In the genomic region with DNA sequence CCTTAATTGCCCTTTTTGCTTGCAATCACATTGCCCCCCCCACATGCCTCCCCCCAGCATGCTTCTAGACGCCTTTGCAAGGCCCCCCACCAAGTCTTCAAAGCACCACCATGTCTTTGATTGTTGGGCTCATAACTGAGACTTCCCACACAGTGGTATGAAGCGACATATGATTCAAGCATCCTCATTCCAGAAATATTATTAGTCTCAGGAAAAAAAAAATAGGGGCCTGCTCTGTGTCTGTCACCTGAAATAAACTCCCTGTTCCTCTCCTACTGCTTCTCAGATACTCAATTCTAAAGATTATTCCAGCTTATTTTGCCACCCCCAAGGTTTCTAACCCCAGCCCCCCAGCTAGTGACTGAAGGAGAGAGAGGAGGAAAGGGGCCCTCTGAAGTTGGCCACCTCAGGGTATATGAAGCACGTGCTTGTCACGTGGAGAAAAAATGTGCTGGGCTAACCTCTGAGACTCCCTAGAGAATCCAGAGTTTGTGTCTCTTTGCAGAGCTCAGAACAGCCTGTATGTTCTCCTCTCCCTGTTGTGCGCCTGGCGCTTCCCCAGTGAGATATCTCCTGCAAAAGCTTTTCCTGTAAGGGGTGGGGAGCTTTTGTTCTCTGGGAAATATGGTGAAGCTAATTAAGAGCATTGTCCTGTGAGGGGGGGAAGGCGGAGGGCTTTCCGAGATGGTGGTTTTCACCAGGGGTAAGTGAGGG, we compare ENCODE assay signal across 9 cellular contexts. TPM values are rescaled to one million over a fixed set of nuclear protein-coding genes. Genes with fewer than 3 reads are reported as not detected.
DNase-seq lines count a peak whose midpoint lies in the region; ATAC-seq and TF ChIP-seq lines count a peak whose summit lies in the region.
"Had no signal": no experiment of that assay in that cellular context is flagged by ENCODE, and none has a peak within 500 bp of the region (broad histone marks: within the 10 kb centered on the region; RNA-seq: fewer than 3 reads in every experiment).

No MANE protein-coding gene starts in this region.

- peak overlapping the region; percentile 58 for H4K91ac ChIP-seq in IMR-90 (ENCODE audit: insufficient read depth, low read depth, low read length)

- H2AFZ ChIP-seq in IMR-90 (replicated peaks; ENCODE audit: low read length, poor library complexity) = peak overlapping the region; percentile 83

- H3K27me3 ChIP-seq in IMR-90 (ENCODE audit: control insufficient read depth, insufficient read depth, low read length) = no peaks in the 10 kb centered on the region
- H3K27me3 ChIP-seq in layer of hippocampus (ENCODE audit: control insufficient read depth, insufficient read depth, low read length) = no peaks in the 10 kb centered on the region
- H3K27me3 ChIP-seq in suprapubic skin = no peaks in the 10 kb centered on the region

- no peak overlapping the region for H3K4me2 ChIP-seq in IMR-90 (ENCODE audit: low read depth, low read length)

- peak overlapping the region in 1 of 2 experiments; percentile 48; a peak in 3 of 4 replicates for H4K8ac ChIP-seq in IMR-90 (ENCODE audit: low read depth in 2 of 2, low read length in 2 of 2)

- POLR2A ChIA-PET in IMR-90 (lab: Charles Lee; ENCODE audit: unreplicated experiment) = no interaction called here

- H2BK20ac ChIP-seq in IMR-90 (ENCODE audit: low read depth, low read length) = peak overlapping the region; percentile 69

- no TSS peak for BruUV-seq in IMR-90 (replicated peaks; lab: Mats Ljungman, UMichigan)

- no peak overlapping the region for H3K4me3 ChIP-seq in IMR-90 (ENCODE audit: insufficient read depth, low read depth, low read length)
- peak overlapping the region; percentile 7 for H3K4me3 ChIP-seq in suprapubic skin

- intact Hi-C loops in IMR-90 (cut with micrococcal nuclease) = loop anchor here (5.0 kb wide), 1 partner anchor 34 kb away; a partner anchor contains a TSS

- H3K36me3 ChIP-seq in IMR-90 (ENCODE audit: control insufficient read depth, insufficient read depth, low read length) = no peaks in the 10 kb centered on the region
- no peaks in the 10 kb centered on the region for H3K36me3 ChIP-seq in suprapubic skin

- peak overlapping the region; percentile 57; the same call in 1 of the 2 replicates for H3K14ac ChIP-seq in IMR-90 (replicated peaks; ENCODE audit: low read depth, low read length)

- dilution Hi-C loops in IMR-90 (cut with HindIII; ENCODE audit: low sequenced_read_pairs, unreplicated experiment) = no loop called here

- H2AK5ac ChIP-seq in IMR-90 (ENCODE audit: low read depth, low read length) = no peak overlapping the region

- WGBS in IMR-90 (ENCODE audit: extremely low coverage in 2 of 2, insufficient read length in 1 of 2), 2 experiments = 0% methylated on average over 1 of the region's 8 CpGs; no CpG with 5 or more reads in 1 of the 2 experiments
- 36% methylated on average over 8 of the region's 8 CpGs for WGBS in suprapubic skin

- no peak overlapping the region for H3K27ac ChIP-seq in IMR-90 (ENCODE audit: insufficient read depth, low read length)
- peak overlapping the region; percentile 58 for H3K27ac ChIP-seq in cingulate gyrus (ENCODE audit: low read depth, low read length)
- H3K27ac ChIP-seq in layer of hippocampus (ENCODE audit: low read depth, low read length) = peak overlapping the region; percentile 42
- peak overlapping the region; percentile 80 for H3K27ac ChIP-seq in suprapubic skin

- TF ChIP-seq EP300 in suprapubic skin (IDR thresholded peaks at IDR 0.05) = no peak

- H2BK120ac ChIP-seq in IMR-90 (ENCODE audit: low read depth, low read length) = peak overlapping the region; percentile 87

- H3K9me1 ChIP-seq in IMR-90 (ENCODE audit: insufficient read depth, low read length) = peaks cover 17% of the 10 kb centered on the region

- no peaks in the 10 kb centered on the region for H3K79me1 ChIP-seq in IMR-90 (ENCODE audit: low read depth in 1 of 2, low read length in 2 of 2)

- H2BK5ac ChIP-seq in IMR-90 (ENCODE audit: low read depth, low read length, poor library complexity, severe bottlenecking) = peak overlapping the region; percentile 70

- in situ Hi-C loops in IMR-90 (cut with MboI; ENCODE audit: low sequenced_read_pairs) = no loop called here

- no peaks in the 10 kb centered on the region for H4K20me1 ChIP-seq in IMR-90 (ENCODE audit: insufficient read depth, low read length)

- H3K56ac ChIP-seq in IMR-90 (ENCODE audit: extremely low read depth, insufficient read depth, low read length) = no peak overlapping the region

- H3K18ac ChIP-seq in IMR-90 (ENCODE audit: low read depth, low read length) = peak overlapping the region; percentile 25; the same call in 1 of the 2 replicates

- H3K23ac ChIP-seq in IMR-90 (ENCODE audit: low read depth, low read length) = no peak overlapping the region

- no peak for TF ChIP-seq POLR2A in IMR-90 (IDR thresholded peaks at IDR 0.05; ENCODE audit: low read depth, low read length)
- TF ChIP-seq POLR2A in suprapubic skin (IDR thresholded peaks at IDR 0.05) = no peak

- peak; percentile 62 for ATAC-seq in IMR-90 (ENCODE audit: low read depth)
- ATAC-seq: effector memory CD8-positive, alpha-beta T cell had no signal

- no peak overlapping the region for H3K9ac ChIP-seq in IMR-90 (ENCODE audit: low read depth, low read length)

- DNase-seq in IMR-90 (peak; percentile 48), suprapubic skin (ENCODE audit: low spot score in 2 of 2) (no peak), DMS114 treated with DMSO at 0.1 percent for 48 hours (lab: John Stamatoyannopoulos, UW; ENCODE audit: unreplicated experiment) (no peak)
- DNase-seq in NK-92 treated with Interleukin-12 subunit alpha and Interleukin-12 subunit beta, amount 100 ng/mL, for 24 hours (lab: John Stamatoyannopoulos, UW) = no peak
- no peak for DNase-seq in activated CD4-positive, alpha-beta T cell treated with anti-CD3 and anti-CD28 coated beads, Interleukin-2, amount 50 U/mL, for 1 hour
- no peak for DNase-seq in stimulated activated CD4-positive, alpha-beta T cell treated with anti-CD3 and anti-CD28 coated beads, Interleukin-4, amount 100 ng/mL, for 24 hours
- DNase-seq: effector memory CD8-positive, alpha-beta T cell had no signal

- peak overlapping the region; percentile 6; the same call in 1 of the 2 replicates for H4K5ac ChIP-seq in IMR-90 (ENCODE audit: low read depth, low read length)

- H2AK9ac ChIP-seq in IMR-90 (replicated peaks; ENCODE audit: low read depth, low read length, poor library complexity) = no peak overlapping the region

- TF ChIP-seq CTCF in IMR-90 (conservative IDR thresholded peaks at IDR 0.05; ENCODE audit: low read depth, low read length) (no peak), suprapubic skin (IDR thresholded peaks at IDR 0.05) (no peak)

- CTCF ChIA-PET in IMR-90 (lab: Yijun Ruan, JAX) = interaction anchor here (0.5 kb wide), 1 partner anchor 97 kb away, joined by 3 read pairs; no protein-coding TSS in a partner anchor

- H3K9me3 ChIP-seq in IMR-90 (ENCODE audit: control insufficient read depth, insufficient read depth, low read length) (no peaks in the 10 kb centered on the region), suprapubic skin (no peaks in the 10 kb centered on the region)

- peak overlapping the region; percentile 59 for H3K4ac ChIP-seq in IMR-90 (ENCODE audit: low read depth, low read length)

- TF ChIP-seq RAD21 in IMR-90 (IDR thresholded peaks at IDR 0.05; ENCODE audit: low read length) = no peak

- H2BK15ac ChIP-seq in IMR-90 (ENCODE audit: low read depth, low read length) = peak overlapping the region; percentile 49; the same call in 1 of the 3 replicates

- H3K4me1 ChIP-seq in IMR-90 (ENCODE audit: control insufficient read depth, insufficient read depth, low read length) (peaks cover 18% of the 10 kb centered on the region), suprapubic skin (peaks cover 71% of the 10 kb centered on the region)

TF ChIP-seq in IMR-90, 13 proteins besides CTCF, POLR2A, EP300 and RAD21:
- TF ChIP-seq NFE2L2 (IDR thresholded peaks at IDR 0.05; ENCODE audit: low read depth, low read length) (no peak), MXI1 (IDR thresholded peaks at IDR 0.05; ENCODE audit: borderline replicate concordance, low read depth, low read length) (0 out of 2 replicates have a peak, but pooled peaks have one; percentile 49), RFX5 (IDR thresholded peaks at IDR 0.05; ENCODE audit: low read depth, low read length) (no peak), BHLHE40 (IDR thresholded peaks at IDR 0.05; ENCODE audit: low read depth, low read length) (peak; percentile 65), CHD1 (IDR thresholded peaks at IDR 0.05; ENCODE audit: low read depth, low read length) (no peak), MAZ (IDR thresholded peaks at IDR 0.05; ENCODE audit: borderline replicate concordance, low read depth, low read length) (no peak), RCOR1 (IDR thresholded peaks at IDR 0.05; ENCODE audit: insufficient replicate concordance, low read length) (no peak), CEBPB (IDR thresholded peaks at IDR 0.05; ENCODE audit: low read depth, low read length) (no peak)
- TF ChIP-seq, protein P1, sequence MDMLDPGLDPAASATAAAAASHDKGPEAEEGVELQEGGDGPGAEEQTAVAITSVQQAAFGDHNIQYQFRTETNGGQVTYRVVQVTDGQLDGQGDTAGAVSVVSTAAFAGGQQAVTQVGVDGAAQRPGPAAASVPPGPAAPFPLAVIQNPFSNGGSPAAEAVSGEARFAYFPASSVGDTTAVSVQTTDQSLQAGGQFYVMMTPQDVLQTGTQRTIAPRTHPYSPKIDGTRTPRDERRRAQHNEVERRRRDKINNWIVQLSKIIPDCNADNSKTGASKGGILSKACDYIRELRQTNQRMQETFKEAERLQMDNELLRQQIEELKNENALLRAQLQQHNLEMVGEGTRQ (IDR thresholded peaks at IDR 0.05; ENCODE audit: low read depth, low read length) = peak; percentile 77
- TF ChIP-seq, protein P2, sequence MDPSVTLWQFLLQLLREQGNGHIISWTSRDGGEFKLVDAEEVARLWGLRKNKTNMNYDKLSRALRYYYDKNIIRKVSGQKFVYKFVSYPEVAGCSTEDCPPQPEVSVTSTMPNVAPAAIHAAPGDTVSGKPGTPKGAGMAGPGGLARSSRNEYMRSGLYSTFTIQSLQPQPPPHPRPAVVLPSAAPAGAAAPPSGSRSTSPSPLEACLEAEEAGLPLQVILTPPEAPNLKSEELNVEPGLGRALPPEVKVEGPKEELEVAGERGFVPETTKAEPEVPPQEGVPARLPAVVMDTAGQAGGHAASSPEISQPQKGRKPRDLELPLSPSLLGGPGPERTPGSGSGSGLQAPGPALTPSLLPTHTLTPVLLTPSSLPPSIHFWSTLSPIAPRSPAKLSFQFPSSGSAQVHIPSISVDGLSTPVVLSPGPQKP (IDR thresholded peaks at IDR 0.05; ENCODE audit: borderline replicate concordance, low read depth, low read length) = no peak

RNA-seq across cellular contexts. Expression of a gene that starts 35.9 kb away (rescaled TPM):
- total RNA-seq in IMR-90 (2012; rRNA removed) (19.2 and 20.6 TPM in 2 replicates), suprapubic skin (10 to 100 TPM; 31.8 to 48.3 (median 37.8) TPM)
- polyA plus RNA-seq in IMR-90 (2012; rRNA removed) = 12.9 and 13.1 TPM in 2 replicates
- 5.1 TPM in 2 replicates for polyA plus RNA-seq in IMR-90 (2012; cell fraction: cytosol; rRNA removed)
- polyA plus RNA-seq in IMR-90 (2012; cell fraction: nucleus; rRNA removed; ENCODE audit: low replicate concordance) = 26.8 and 71.5 TPM in 2 replicates
